ENCODE assay signal across 18 cellular contexts in the genomic region with DNA sequence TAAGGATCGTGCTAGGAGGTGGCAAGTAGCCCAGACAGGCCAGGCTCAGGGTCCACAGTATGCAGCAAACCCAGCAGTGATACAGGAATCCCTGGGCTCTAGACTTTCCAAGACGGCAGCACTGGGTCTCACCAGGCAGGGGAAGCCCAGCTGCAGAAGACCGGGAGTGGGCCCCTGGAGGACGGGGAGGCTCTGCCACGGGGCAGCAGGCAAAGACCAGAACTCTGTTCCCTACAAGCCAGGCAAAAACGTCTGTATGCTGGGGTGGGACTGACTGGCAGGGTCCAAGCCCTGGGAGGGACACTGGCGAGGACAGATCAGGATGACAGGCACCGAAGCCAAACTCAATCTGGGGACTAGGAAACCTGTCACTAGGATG.
"Had no signal": no experiment of that assay in that cellular context is flagged by ENCODE, and none has a peak within 500 bp of the region (broad histone marks: within the 10 kb centered on the region; RNA-seq: fewer than 3 reads in every experiment).

No MANE protein-coding gene starts in this region.

- H3K4me3 Mint-ChIP-seq: activated naive CD8-positive, alpha-beta T cell treated with anti-CD3 and anti-CD28 coated beads, Interleukin-2, amount 10 ng/mL, durations not matched to agents 7 days and 5 days; central memory CD8-positive, alpha-beta T cell; neural progenitor cell; T-helper 1 cell treated with Interleukin-12 subunit alpha and Interleukin-12 subunit beta and Interleukin-4 antibody, amounts not matched to agents 30 μg/mL and 1 μg/mL, for 36 hours had no signal

- H3K9me3 ChIP-seq: body of pancreas, colonic mucosa, SJSA1, vagina had no signal

- DNase-seq: activated CD4-positive, CD25-positive, alpha-beta regulatory T cell treated with anti-CD3 and anti-CD28 coated beads, Interleukin-2, amount 50 U/mL, for 72 hours; activated naive CD4-positive, alpha-beta T cell treated with Interleukin-2 at 50 U/mL for 16 hours; activated naive CD8-positive, alpha-beta T cell treated with anti-CD3 and anti-CD28 coated beads, Interleukin-2, amount 10 ng/mL, durations not matched to agents 7 days and 5 days; amygdala; body of pancreas; colonic mucosa; foreskin fibroblast; midbrain; stimulated activated CD4-positive, alpha-beta T cell treated with anti-CD3 and anti-CD28 coated beads, Interleukin-4, amount 100 ng/mL, for 4 hours; stimulated activated naive CD4-positive, alpha-beta T cell treated with Interleukin-2 at 50 U/mL for 16 hours; trophoblast cell had no signal

- H3K27ac ChIP-seq: body of pancreas, colonic mucosa, hepatocyte, neural progenitor cell, SJSA1, vagina had no signal

- H3K36me3 Mint-ChIP-seq: activated naive CD8-positive, alpha-beta T cell treated with anti-CD3 and anti-CD28 coated beads, Interleukin-2, amount 10 ng/mL, durations not matched to agents 7 days and 5 days; neural progenitor cell had no signal

- H3K4me1 Mint-ChIP-seq: central memory CD8-positive, alpha-beta T cell had no signal

- H3K36me3 ChIP-seq: colonic mucosa, neural progenitor cell, SJSA1, vagina had no signal

- H3K9me3 Mint-ChIP-seq: activated naive CD8-positive, alpha-beta T cell treated with anti-CD3 and anti-CD28 coated beads, Interleukin-2, amount 10 ng/mL, durations not matched to agents 7 days and 5 days; central memory CD8-positive, alpha-beta T cell; neural progenitor cell; T-helper 1 cell treated with Interleukin-12 subunit alpha and Interleukin-12 subunit beta and Interleukin-4 antibody, amounts not matched to agents 30 μg/mL and 1 μg/mL, for 36 hours had no signal

- H3K4me3 ChIP-seq: body of pancreas, colonic mucosa, hepatocyte, lung, neural progenitor cell, SJSA1, vagina had no signal

- H3K4me1 ChIP-seq: colonic mucosa, neural progenitor cell had no signal

- ATAC-seq: body of pancreas had no signal

- H3K27ac Mint-ChIP-seq: activated naive CD8-positive, alpha-beta T cell treated with anti-CD3 and anti-CD28 coated beads, Interleukin-2, amount 10 ng/mL, durations not matched to agents 7 days and 5 days; neural progenitor cell; T-helper 1 cell treated with Interleukin-12 subunit alpha and Interleukin-12 subunit beta and Interleukin-4 antibody, amounts not matched to agents 30 μg/mL and 1 μg/mL, for 36 hours had no signal

- H3K27me3 ChIP-seq: body of pancreas, colonic mucosa, hepatocyte, neural progenitor cell, SJSA1, vagina had no signal
